In the genomic region with DNA sequence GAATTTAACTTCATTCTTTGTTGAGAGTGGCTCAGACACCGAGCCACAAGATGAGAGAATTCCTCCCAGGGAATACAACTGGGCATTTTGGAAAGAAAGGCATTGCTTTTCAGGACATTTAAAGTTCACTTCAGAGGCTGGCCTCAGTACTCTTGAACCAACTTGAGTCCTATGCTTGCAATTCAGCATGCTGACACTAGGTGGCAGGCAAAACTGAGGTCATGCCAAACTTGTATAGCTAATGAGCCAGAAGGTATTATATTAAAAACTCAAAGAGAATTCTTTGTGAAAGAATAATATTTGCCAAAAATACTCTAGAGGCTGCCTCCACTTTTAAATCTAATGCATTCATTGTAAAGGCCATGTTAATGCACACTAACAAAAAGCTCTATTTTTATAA, we compare ENCODE assay signal across 10 cellular contexts.
A peak's percentile ranks its signal among the peaks of the same experiment; 100 is the strongest.
DNase-seq lines count a peak whose midpoint lies in the region; ATAC-seq and TF ChIP-seq lines count a peak whose summit lies in the region.
"Had no signal": no experiment of that assay in that cellular context is flagged by ENCODE, and none has a peak within 500 bp of the region (broad histone marks: within the 10 kb centered on the region; RNA-seq: fewer than 3 reads in every experiment).

No MANE protein-coding gene starts in this region.

- H3K9me3 Mint-ChIP-seq in natural killer cell: peaks cover 0 to 2% of the 10 kb centered on the region in 2 donors
- H3K9me3 Mint-ChIP-seq in natural killer cell treated with Interleukin-12 subunit alpha and Interleukin-12 subunit beta and Interleukin-15 and Interleukin-18, amount 100 ng/mL, for 72 hours: no peaks in the 10 kb centered on the region

- intact Hi-C loops in natural killer cell (cut with micrococcal nuclease): no loop called here

- CTCF ChIA-PET in RWPE1 (lab: Yijun Ruan, JAX): interaction anchor here (0.6 kb wide), 1 partner anchor 392 kb away, joined by 3 read pairs; no protein-coding TSS in a partner anchor

- no peak overlapping the region for H3K4me3 Mint-ChIP-seq in natural killer cell
- H3K4me3 Mint-ChIP-seq in natural killer cell treated with Interleukin-12 subunit alpha and Interleukin-12 subunit beta and Interleukin-15 and Interleukin-18, amount 100 ng/mL, for 72 hours: no peak overlapping the region
- H3K4me3 Mint-ChIP-seq: stimulated activated naive CD8-positive, alpha-beta T cell treated with anti-CD3 and anti-CD28 coated beads, Interleukin-15, amount 100 ng/mL, for 72 hours had no signal

- TF ChIP-seq CTCF in natural killer cell (IDR thresholded peaks at IDR 0.05) (peak; percentile 30), RWPE1 (conservative IDR thresholded peaks at IDR 0.05; ENCODE audit: low read depth) (peak; percentile 22; the same call in 1 of the 2 replicates), foreskin keratinocyte (conservative IDR thresholded peaks at IDR 0.05) (peak; percentile 64)

- POLR2A ChIA-PET in RWPE1 (lab: Yijun Ruan, JAX; ENCODE audit: low non-redundant PET): no interaction called here

- no peaks in the 10 kb centered on the region for H3K27me3 ChIP-seq in foreskin keratinocyte
- H3K27me3 ChIP-seq: SJSA1 had no signal

- H3K36me3 Mint-ChIP-seq in natural killer cell: no peaks in the 10 kb centered on the region
- H3K36me3 Mint-ChIP-seq in natural killer cell treated with Interleukin-12 subunit alpha and Interleukin-12 subunit beta and Interleukin-15 and Interleukin-18, amount 100 ng/mL, for 72 hours: peaks cover 15% of the 10 kb centered on the region

- no peak for ATAC-seq in natural killer cell
- ATAC-seq in natural killer cell treated with Interleukin-12 subunit alpha and Interleukin-12 subunit beta and Interleukin-15 and Interleukin-18, amount 100 ng/mL, for 72 hours: no peak
- peak; percentile 20 for ATAC-seq in foreskin keratinocyte
- no peak for ATAC-seq in GM21786 (IDR thresholded peaks at IDR 0.05; ENCODE audit: unreplicated experiment)
- ATAC-seq: stimulated activated naive CD8-positive, alpha-beta T cell treated with anti-CD3 and anti-CD28 coated beads, Interleukin-15, amount 100 ng/mL, for 72 hours had no signal

- no peak overlapping the region for H3K27ac Mint-ChIP-seq in natural killer cell
- no peak overlapping the region for H3K27ac Mint-ChIP-seq in natural killer cell treated with Interleukin-12 subunit alpha and Interleukin-12 subunit beta and Interleukin-15 and Interleukin-18, amount 100 ng/mL, for 72 hours
- H3K27ac Mint-ChIP-seq: stimulated activated naive CD8-positive, alpha-beta T cell treated with anti-CD3 and anti-CD28 coated beads, Interleukin-15, amount 100 ng/mL, for 72 hours had no signal

- H3K27me3 Mint-ChIP-seq in natural killer cell (ENCODE audit: low read depth in 2 of 2): no peaks in the 10 kb centered on the region
- H3K27me3 Mint-ChIP-seq in natural killer cell treated with Interleukin-12 subunit alpha and Interleukin-12 subunit beta and Interleukin-15 and Interleukin-18, amount 100 ng/mL, for 72 hours: no peaks in the 10 kb centered on the region

- H3K4me1 Mint-ChIP-seq in natural killer cell: no peaks in the 10 kb centered on the region
- peaks cover 0 to 2% of the 10 kb centered on the region in 2 donors for H3K4me1 Mint-ChIP-seq in natural killer cell treated with Interleukin-12 subunit alpha and Interleukin-12 subunit beta and Interleukin-15 and Interleukin-18, amount 100 ng/mL, for 72 hours (ENCODE audit: low read depth in 2 of 2)
- H3K4me1 Mint-ChIP-seq: stimulated activated naive CD8-positive, alpha-beta T cell treated with anti-CD3 and anti-CD28 coated beads, Interleukin-15, amount 100 ng/mL, for 72 hours had no signal

- no peak for DNase-seq in natural killer cell
- no peak for DNase-seq in natural killer cell treated with Interleukin-12 subunit alpha and Interleukin-12 subunit beta and Interleukin-15 and Interleukin-18, amount 100 ng/mL, for 72 hours (ENCODE audit: low spot score)
- no peak for DNase-seq in RWPE1 (ENCODE audit: low spot score)
- DNase-seq in foreskin keratinocyte: no peak
- DNase-seq in putamen (ENCODE audit: low spot score): no peak
- no peak for DNase-seq in pons (ENCODE audit: low spot score)
- no peak for DNase-seq in NCI-H2196 treated with DMSO at 0.1 percent for 48 hours (lab: John Stamatoyannopoulos, UW; ENCODE audit: unreplicated experiment)

- H3K27ac ChIP-seq in RWPE1 (no peak overlapping the region), foreskin keratinocyte (no peak overlapping the region)
- H3K27ac ChIP-seq: SJSA1 had no signal

- H3K4me1 ChIP-seq in foreskin keratinocyte: no peaks in the 10 kb centered on the region
